Comparison of ENCODE assay signal across 1 cellular context in the genomic region with DNA sequence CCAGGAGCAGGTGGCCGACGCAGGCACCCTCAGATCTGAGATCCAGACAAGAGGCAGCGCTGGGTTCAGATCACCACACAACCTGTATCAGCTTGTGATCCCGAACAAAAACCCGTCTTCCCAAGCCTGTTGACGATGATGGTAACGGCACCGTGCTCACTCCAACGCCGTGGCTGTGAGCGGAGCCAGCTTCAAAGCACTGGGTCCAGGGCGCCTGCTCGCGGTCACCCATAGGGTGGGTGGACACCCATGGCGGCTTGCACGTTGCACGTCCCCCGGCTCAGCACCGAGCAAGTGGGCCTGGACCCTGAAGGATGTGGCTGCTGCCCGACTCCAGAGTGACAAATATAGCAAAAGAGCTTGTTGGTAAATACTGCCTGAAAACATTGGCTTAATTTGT.
TF ChIP-seq lines count a peak whose summit lies in the region.

No MANE protein-coding gene starts in this region.

TF ChIP-seq in IMR-90, 13 proteins besides CTCF, POLR2A, EP300 and RAD21 (continued from another document):
- TF ChIP-seq, protein P1, sequence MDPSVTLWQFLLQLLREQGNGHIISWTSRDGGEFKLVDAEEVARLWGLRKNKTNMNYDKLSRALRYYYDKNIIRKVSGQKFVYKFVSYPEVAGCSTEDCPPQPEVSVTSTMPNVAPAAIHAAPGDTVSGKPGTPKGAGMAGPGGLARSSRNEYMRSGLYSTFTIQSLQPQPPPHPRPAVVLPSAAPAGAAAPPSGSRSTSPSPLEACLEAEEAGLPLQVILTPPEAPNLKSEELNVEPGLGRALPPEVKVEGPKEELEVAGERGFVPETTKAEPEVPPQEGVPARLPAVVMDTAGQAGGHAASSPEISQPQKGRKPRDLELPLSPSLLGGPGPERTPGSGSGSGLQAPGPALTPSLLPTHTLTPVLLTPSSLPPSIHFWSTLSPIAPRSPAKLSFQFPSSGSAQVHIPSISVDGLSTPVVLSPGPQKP (IDR thresholded peaks at IDR 0.05; ENCODE audit: borderline replicate concordance, low read depth, low read length): no peak
- TF ChIP-seq MXI1 (IDR thresholded peaks at IDR 0.05; ENCODE audit: borderline replicate concordance, low read depth, low read length): no peak
- no peak for TF ChIP-seq MAFK (IDR thresholded peaks at IDR 0.05; ENCODE audit: low read depth, low read length)
- TF ChIP-seq FOS (IDR thresholded peaks at IDR 0.05; ENCODE audit: low read depth, low read length): no peak
- TF ChIP-seq, protein P2, sequence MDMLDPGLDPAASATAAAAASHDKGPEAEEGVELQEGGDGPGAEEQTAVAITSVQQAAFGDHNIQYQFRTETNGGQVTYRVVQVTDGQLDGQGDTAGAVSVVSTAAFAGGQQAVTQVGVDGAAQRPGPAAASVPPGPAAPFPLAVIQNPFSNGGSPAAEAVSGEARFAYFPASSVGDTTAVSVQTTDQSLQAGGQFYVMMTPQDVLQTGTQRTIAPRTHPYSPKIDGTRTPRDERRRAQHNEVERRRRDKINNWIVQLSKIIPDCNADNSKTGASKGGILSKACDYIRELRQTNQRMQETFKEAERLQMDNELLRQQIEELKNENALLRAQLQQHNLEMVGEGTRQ (IDR thresholded peaks at IDR 0.05; ENCODE audit: low read depth, low read length): no peak
- TF ChIP-seq RCOR1 (IDR thresholded peaks at IDR 0.05; ENCODE audit: insufficient replicate concordance, low read length): no peak
- no peak for TF ChIP-seq SMC3 (IDR thresholded peaks at IDR 0.05; ENCODE audit: low read depth, low read length)
- TF ChIP-seq CEBPB (IDR thresholded peaks at IDR 0.05; ENCODE audit: low read depth, low read length): no peak
- TF ChIP-seq RFX5 (IDR thresholded peaks at IDR 0.05; ENCODE audit: low read depth, low read length): no peak
- no peak for TF ChIP-seq BHLHE40 (IDR thresholded peaks at IDR 0.05; ENCODE audit: low read depth, low read length)
